ENCODE assay signal across 1 cellular context in genomic region chr9:6899274-6899673, GRCh38.
TF ChIP-seq lines count a peak whose summit lies in the region.

No MANE protein-coding gene starts in this region.

TF ChIP-seq in HepG2, 621 proteins besides CTCF, POLR2A, EP300 and RAD21 (continued from another document):
- TF ChIP-seq PRDM4 (CRISPR knock-in tag; IDR thresholded peaks at IDR 0.05; ENCODE audit: borderline replicate concordance): no peak
- 0 out of 2 replicates have a peak, but pooled peaks have one; percentile 26 for TF ChIP-seq REPIN1 (CRISPR knock-in tag; IDR thresholded peaks at IDR 0.05; ENCODE audit: borderline replicate concordance, low read depth)
- TF ChIP-seq ELF3 (CRISPR knock-in tag; IDR thresholded peaks at IDR 0.05): peak; percentile 30; the same call in 1 of the 2 replicates
- TF ChIP-seq, protein P1, sequence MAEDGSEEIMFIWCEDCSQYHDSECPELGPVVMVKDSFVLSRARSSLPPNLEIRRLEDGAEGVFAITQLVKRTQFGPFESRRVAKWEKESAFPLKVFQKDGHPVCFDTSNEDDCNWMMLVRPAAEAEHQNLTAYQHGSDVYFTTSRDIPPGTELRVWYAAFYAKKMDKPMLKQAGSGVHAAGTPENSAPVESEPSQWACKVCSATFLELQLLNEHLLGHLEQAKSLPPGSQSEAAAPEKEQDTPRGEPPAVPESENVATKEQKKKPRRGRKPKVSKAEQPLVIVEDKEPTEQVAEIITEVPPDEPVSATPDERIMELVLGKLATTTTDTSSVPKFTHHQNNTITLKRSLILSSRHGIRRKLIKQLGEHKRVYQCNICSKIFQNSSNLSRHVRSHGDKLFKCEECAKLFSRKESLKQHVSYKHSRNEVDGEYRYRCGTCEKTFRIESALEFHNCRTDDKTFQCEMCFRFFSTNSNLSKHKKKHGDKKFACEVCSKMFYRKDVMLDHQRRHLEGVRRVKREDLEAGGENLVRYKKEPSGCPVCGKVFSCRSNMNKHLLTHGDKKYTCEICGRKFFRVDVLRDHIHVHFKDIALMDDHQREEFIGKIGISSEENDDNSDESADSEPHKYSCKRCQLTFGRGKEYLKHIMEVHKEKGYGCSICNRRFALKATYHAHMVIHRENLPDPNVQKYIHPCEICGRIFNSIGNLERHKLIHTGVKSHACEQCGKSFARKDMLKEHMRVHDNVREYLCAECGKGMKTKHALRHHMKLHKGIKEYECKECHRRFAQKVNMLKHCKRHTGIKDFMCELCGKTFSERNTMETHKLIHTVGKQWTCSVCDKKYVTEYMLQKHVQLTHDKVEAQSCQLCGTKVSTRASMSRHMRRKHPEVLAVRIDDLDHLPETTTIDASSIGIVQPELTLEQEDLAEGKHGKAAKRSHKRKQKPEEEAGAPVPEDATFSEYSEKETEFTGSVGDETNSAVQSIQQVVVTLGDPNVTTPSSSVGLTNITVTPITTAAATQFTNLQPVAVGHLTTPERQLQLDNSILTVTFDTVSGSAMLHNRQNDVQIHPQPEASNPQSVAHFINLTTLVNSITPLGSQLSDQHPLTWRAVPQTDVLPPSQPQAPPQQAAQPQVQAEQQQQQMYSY (CRISPR knock-in tag; IDR thresholded peaks at IDR 0.05): no peak
- no peak for TF ChIP-seq FOXP1 (IDR thresholded peaks at IDR 0.05)
- peak; percentile 58; the same call in 1 of the 2 replicates for TF ChIP-seq FOXP1 (CRISPR knock-in tag; IDR thresholded peaks at IDR 0.05)
- TF ChIP-seq ZBED4 (CRISPR knock-in tag; IDR thresholded peaks at IDR 0.05; ENCODE audit: borderline replicate concordance): no peak
- 0 out of 2 replicates have a peak, but pooled peaks have one; percentile 27 for TF ChIP-seq MLX (CRISPR knock-in tag; IDR thresholded peaks at IDR 0.05)
- TF ChIP-seq, protein P2, sequence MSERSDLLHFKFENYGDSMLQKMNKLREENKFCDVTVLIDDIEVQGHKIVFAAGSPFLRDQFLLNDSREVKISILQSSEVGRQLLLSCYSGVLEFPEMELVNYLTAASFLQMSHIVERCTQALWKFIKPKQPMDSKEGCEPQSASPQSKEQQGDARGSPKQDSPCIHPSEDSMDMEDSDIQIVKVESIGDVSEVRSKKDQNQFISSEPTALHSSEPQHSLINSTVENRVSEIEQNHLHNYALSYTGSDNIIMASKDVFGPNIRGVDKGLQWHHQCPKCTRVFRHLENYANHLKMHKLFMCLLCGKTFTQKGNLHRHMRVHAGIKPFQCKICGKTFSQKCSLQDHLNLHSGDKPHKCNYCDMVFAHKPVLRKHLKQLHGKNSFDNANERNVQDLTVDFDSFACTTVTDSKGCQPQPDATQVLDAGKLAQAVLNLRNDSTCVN (CRISPR knock-in tag; IDR thresholded peaks at IDR 0.05; ENCODE audit: borderline replicate concordance): no peak
- TF ChIP-seq ZNF564 (CRISPR knock-in tag; IDR thresholded peaks at IDR 0.05): no peak
- no peak for TF ChIP-seq GPN1 (CRISPR knock-in tag; IDR thresholded peaks at IDR 0.05; ENCODE audit: borderline replicate concordance)
- TF ChIP-seq ZNF530 (CRISPR knock-in tag; IDR thresholded peaks at IDR 0.05; ENCODE audit: low read depth): no peak
- no peak for TF ChIP-seq THAP7 (CRISPR knock-in tag; IDR thresholded peaks at IDR 0.05)
- peak; percentile 56 for TF ChIP-seq TCF7 (IDR thresholded peaks at IDR 0.05; ENCODE audit: low read depth)
- no peak for TF ChIP-seq ZNF496 (CRISPR knock-in tag; IDR thresholded peaks at IDR 0.05; ENCODE audit: insufficient replicate concordance)
TF ChIP-seq in HepG2: peak in this region for 67.
